ENCODE assay signal across 34 cellular contexts in genomic region chr6:82576284-82576683, GRCh38.
"Had no signal": no experiment of that assay in that cellular context is flagged by ENCODE, and none has a peak within 500 bp of the region (broad histone marks: within the 10 kb centered on the region; RNA-seq: fewer than 3 reads in every experiment).

No MANE protein-coding gene starts in this region.

- H3K27ac ChIP-seq: KMS-11 had no signal

- H3K36me3 ChIP-seq: MG63 had no signal

- H3K4me2 ChIP-seq: KMS-11 had no signal

- H3K27me3 ChIP-seq: MG63 had no signal

- H3K4me3 ChIP-seq: MG63 had no signal

- H3K9ac ChIP-seq: KMS-11 had no signal

- DNase-seq: Karpas-422, Kasumi-1, MG63, MM.1S, MV-4-11, NCI-H1048, NCI-H1092, NCI-H1092 treated with DMSO at 0.1 percent for 48 hours, NCI-H1105, NCI-H1105 treated with DMSO at 0.1 percent for 48 hours, NCI-H1417, NCI-H1417 treated with DMSO at 0.1 percent for 48 hours, NCI-H1436, NCI-H1436 treated with DMSO at 0.1 percent for 48 hours, NCI-H146, NCI-H1694 treated with DMSO at 0.1 percent for 48 hours, NCI-H187, NCI-H187 treated with DMSO at 0.1 percent for 48 hours, NCI-H1930, NCI-H2029, NCI-H2029 treated with DMSO at 0.1 percent for 48 hours, NCI-H2081, NCI-H2081 treated with DMSO at 0.1 percent for 48 hours, NCI-H2107, NCI-H2171, NCI-H2171 treated with DMSO at 0.1 percent for 48 hours, NCI-H2227 treated with DMSO at 0.1 percent for 48 hours, NCI-H226, NCI-H345, NCI-H446, NCI-H446 treated with DMSO at 0.1 percent for 48 hours, NCI-H510A, NCI-H510A treated with DMSO at 0.1 percent for 48 hours had no signal
